In genomic region chr19:11736696-11737095, GRCh38 we compare ENCODE assay signal across 8 cellular contexts. TPM values are rescaled to one million over a fixed set of nuclear protein-coding genes. Genes with fewer than 3 reads are reported as not detected.
DNase-seq lines count a peak whose midpoint lies in the region; ATAC-seq and TF ChIP-seq lines count a peak whose summit lies in the region.

No MANE protein-coding gene starts in this region.

- DNase-seq in activated CD4-positive, alpha-beta T cell treated with anti-CD3 and anti-CD28 coated beads, Interleukin-2, amount 10 ng/mL, durations not matched to agents 24 days and 14 days: peak; percentile 55
- no peak for DNase-seq in activated CD4-positive, alpha-beta T cell treated with anti-CD3 and anti-CD28 coated beads for 1 hour
- peak; percentile 56 to 68 for DNase-seq in erythroblast (lab: John Stamatoyannopoulos, UW)
- DNase-seq in psoas muscle: peak; percentile 31 to 62
- no peak for DNase-seq in esophagus squamous epithelium (lab: John Stamatoyannopoulos, UW)
- no peak for DNase-seq in SIG-M5 (lab: John Stamatoyannopoulos, UW)

- H3K9me3 ChIP-seq in OCI-LY3 (ENCODE audit: insufficient read depth, low read length): no peaks in the 10 kb centered on the region
- H3K9me3 ChIP-seq in psoas muscle: no peaks in the 10 kb centered on the region
- H3K9me3 ChIP-seq in esophagus squamous epithelium: no peaks in the 10 kb centered on the region

- TF ChIP-seq CTCF in OCI-LY3 (IDR thresholded peaks at IDR 0.05; ENCODE audit: low read depth, low read length) (no peak), psoas muscle (IDR thresholded peaks at IDR 0.05) (no peak), esophagus squamous epithelium (IDR thresholded peaks at IDR 0.05) (no peak)

- no peak for ATAC-seq in psoas muscle
- no peak for ATAC-seq in GM19351 (IDR thresholded peaks at IDR 0.05; ENCODE audit: unreplicated experiment)

- peaks cover 12% of the 10 kb centered on the region for H3K9me3 Mint-ChIP-seq in activated CD4-positive, alpha-beta T cell treated with anti-CD3 and anti-CD28 coated beads, Interleukin-2, amount 10 ng/mL, durations not matched to agents 24 days and 14 days

- peaks cover 22% of the 10 kb centered on the region for H4K20me1 ChIP-seq in OCI-LY3 (ENCODE audit: insufficient read depth, low read length)

- H3K27me3 ChIP-seq in OCI-LY3 (ENCODE audit: low read depth, low read length) (no peaks in the 10 kb centered on the region), psoas muscle (ENCODE audit: insufficient read depth in 3 of 3, low read length in 2 of 3) (no peaks in the 10 kb centered on the region), esophagus squamous epithelium (no peaks in the 10 kb centered on the region)

- peaks cover 59% of the 10 kb centered on the region for H3K79me2 ChIP-seq in OCI-LY3 (ENCODE audit: low read length)

- no peak overlapping the region for H3K9ac ChIP-seq in OCI-LY3 (ENCODE audit: low read length)

- H3K27me3 Mint-ChIP-seq in activated CD4-positive, alpha-beta T cell treated with anti-CD3 and anti-CD28 coated beads, Interleukin-2, amount 10 ng/mL, durations not matched to agents 24 days and 14 days: peaks cover 8% of the 10 kb centered on the region

- H3K4me3 ChIP-seq in OCI-LY3 (ENCODE audit: low read length): peak overlapping the region; percentile 22
- H3K4me3 ChIP-seq in psoas muscle: no peak overlapping the region
- H3K4me3 ChIP-seq in esophagus squamous epithelium: peak overlapping the region in 1 of 4 donors; percentile 90

- peak overlapping the region; percentile 0; the same call in 1 of the 2 replicates for H3K27ac ChIP-seq in OCI-LY3 (ENCODE audit: low read length)
- no peak overlapping the region for H3K27ac ChIP-seq in psoas muscle
- H3K27ac ChIP-seq in esophagus squamous epithelium: peak overlapping the region in 2 of 4 donors; percentile 21 to 46

- H3K4me1 ChIP-seq in OCI-LY3 (ENCODE audit: low read length) (peaks cover 17% of the 10 kb centered on the region), psoas muscle (peaks cover 6% of the 10 kb centered on the region), esophagus squamous epithelium (peaks cover 18 to 61% (median 19%) of the 10 kb centered on the region in 3 donors)

- H3K36me3 ChIP-seq in OCI-LY3 (replicated peaks; ENCODE audit: low read depth, low read length): peaks cover 39% of the 10 kb centered on the region
- no peaks in the 10 kb centered on the region for H3K36me3 ChIP-seq in psoas muscle (ENCODE audit: insufficient read depth in 1 of 2, low read depth in 1 of 2)
- no peaks in the 10 kb centered on the region for H3K36me3 ChIP-seq in esophagus squamous epithelium

- H3K4me3 Mint-ChIP-seq in activated CD4-positive, alpha-beta T cell treated with anti-CD3 and anti-CD28 coated beads, Interleukin-2, amount 10 ng/mL, durations not matched to agents 24 days and 14 days: peak overlapping the region; percentile 55

- peaks cover 17% of the 10 kb centered on the region for H3K4me1 Mint-ChIP-seq in activated CD4-positive, alpha-beta T cell treated with anti-CD3 and anti-CD28 coated beads, Interleukin-2, amount 10 ng/mL, durations not matched to agents 24 days and 14 days

- intact Hi-C loops in activated CD4-positive, alpha-beta T cell treated with anti-CD3 and anti-CD28 coated beads, Interleukin-2, amount 10 ng/mL, durations not matched to agents 24 days and 14 days (cut with micrococcal nuclease): no loop called here
- intact Hi-C loops in psoas muscle (cut with DNase I): no loop called here
- intact Hi-C loops in esophagus squamous epithelium (cut with DNase I): no loop called here

- no peak for TF ChIP-seq POLR2A in erythroblast (IDR thresholded peaks at IDR 0.05; ENCODE audit: low read length)
- no peak for TF ChIP-seq POLR2A in esophagus squamous epithelium (IDR thresholded peaks at IDR 0.05)

- H3K27ac Mint-ChIP-seq in activated CD4-positive, alpha-beta T cell treated with anti-CD3 and anti-CD28 coated beads, Interleukin-2, amount 10 ng/mL, durations not matched to agents 24 days and 14 days: no peak overlapping the region

- 41 to 57% (median 54%) methylated on average over 2 of the region's 2 CpGs for WGBS in psoas muscle, 3 donors
- 7 to 25% methylated on average over 2 of the region's 2 CpGs for WGBS in esophagus squamous epithelium, 2 donors

- no peak overlapping the region for H2AFZ ChIP-seq in OCI-LY3 (ENCODE audit: low read depth, low read length)

- peak overlapping the region; percentile 52 for H3K4me2 ChIP-seq in OCI-LY3 (ENCODE audit: low read length)

- H3K36me3 Mint-ChIP-seq in activated CD4-positive, alpha-beta T cell treated with anti-CD3 and anti-CD28 coated beads, Interleukin-2, amount 10 ng/mL, durations not matched to agents 24 days and 14 days (ENCODE audit: low read depth): peaks cover 18% of the 10 kb centered on the region

RNA-seq across cellular contexts. Expression of gene ZNF823, which starts 2.0 kb away (rescaled TPM):
- total RNA-seq in activated CD4-positive, alpha-beta T cell treated with anti-CD3 and anti-CD28 coated beads, Interleukin-2, amount 10 ng/mL, durations not matched to agents 24 days and 14 days: 2.4 and 3.0 TPM in 2 replicates
- 1 to 10 TPM; 1.5 to 4.3 (median 2.2) TPM for total RNA-seq in psoas muscle
- 1 to 10 TPM; 1.6 to 3.9 (median 2.5) TPM for polyA plus RNA-seq in psoas muscle
- total RNA-seq in esophagus squamous epithelium: 10 to 100 TPM in 3 of 4 donors, 1 to 10 TPM in 1; 8.5 to 22.3 (median 11.8) TPM

RNA-seq across cellular contexts. Expression of gene ZNF441, which starts 30.1 kb away (rescaled TPM):
- 3.1 and 4.0 TPM in 2 replicates for total RNA-seq in activated CD4-positive, alpha-beta T cell treated with anti-CD3 and anti-CD28 coated beads, Interleukin-2, amount 10 ng/mL, durations not matched to agents 24 days and 14 days
- total RNA-seq in psoas muscle (1 to 10 TPM; 1.8 to 4.7 (median 2.3) TPM), esophagus squamous epithelium (1 to 10 TPM; 1.0 to 5.7 (median 2.4) TPM)
- polyA plus RNA-seq in psoas muscle: 1 to 10 TPM; 1.3 to 2.8 (median 1.5) TPM

Comparison
In these comparisons a context has a peak if more than half of its experiments do, and no peak if none do; other contexts are left out.
1. DNase-seq: peak in activated CD4-positive, alpha-beta T cell treated with anti-CD3 and anti-CD28 coated beads, Interleukin-2, amount 10 ng/mL, durations not matched to agents 24 days and 14 days (single experiment), erythroblast (2 of 2) and psoas muscle (2 of 2); none in activated CD4-positive, alpha-beta T cell treated with anti-CD3 and anti-CD28 coated beads for 1 hour (single experiment), esophagus squamous epithelium (single experiment) and SIG-M5 (single experiment).